25 cellular contexts compared by ENCODE assay signal in the genomic region with DNA sequence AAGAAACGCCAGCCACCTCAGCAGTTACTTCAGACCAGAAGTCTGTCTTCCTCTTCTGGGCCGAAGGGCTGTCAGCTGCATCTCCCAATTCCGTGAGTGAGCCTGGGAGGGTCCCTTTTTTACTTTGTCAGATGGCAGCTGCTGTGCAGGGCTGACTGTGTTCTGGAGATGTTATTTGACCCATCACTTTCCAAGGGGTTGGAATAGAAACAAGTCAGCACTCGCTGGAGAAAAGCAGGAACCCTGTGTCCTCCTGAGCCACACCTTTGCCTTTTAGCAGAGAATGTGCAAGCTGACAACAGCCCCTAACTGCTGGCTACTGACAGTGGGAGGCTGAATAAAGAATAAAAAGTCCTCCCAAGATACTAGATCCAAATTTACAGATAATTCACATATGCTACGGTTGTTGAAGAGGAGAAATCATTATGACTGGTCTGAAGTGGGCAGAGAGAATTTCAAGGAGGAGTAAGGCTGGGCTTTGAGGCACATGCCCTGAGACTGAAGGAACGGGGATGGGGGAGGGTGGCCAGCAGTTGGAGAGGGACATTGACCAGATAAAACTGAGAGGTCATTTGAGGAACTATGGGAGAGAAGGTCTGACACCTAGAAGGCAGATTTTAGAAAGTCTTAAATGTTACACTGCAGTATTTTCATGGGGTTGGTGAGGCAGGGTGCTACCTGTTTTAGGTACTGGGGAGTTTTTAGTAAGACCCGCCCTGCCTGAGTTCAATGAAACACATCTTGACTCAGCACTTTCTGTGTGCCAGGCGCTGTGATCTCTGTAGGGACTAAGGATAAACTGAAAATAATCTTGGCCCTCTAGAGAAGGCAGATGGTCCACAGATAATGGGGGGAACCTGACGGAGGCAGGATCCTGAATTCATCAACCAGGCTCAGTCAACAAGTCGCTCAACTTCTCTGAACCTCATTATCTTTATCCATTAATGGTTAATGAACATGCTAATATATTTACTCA. TPM values are rescaled to one million over a fixed set of nuclear protein-coding genes. Genes with fewer than 3 reads are reported as not detected.
DNase-seq lines count a peak whose midpoint lies in the region; ATAC-seq, FAIRE-seq and TF ChIP-seq lines count a peak whose summit lies in the region.
"Had no signal": no experiment of that assay in that cellular context is flagged by ENCODE, and none has a peak within 500 bp of the region (broad histone marks: within the 10 kb centered on the region; RNA-seq: fewer than 3 reads in every experiment).

No MANE protein-coding gene starts in this region.

- peaks cover 59% of the 10 kb centered on the region for H3K36me3 Mint-ChIP-seq in stimulated activated memory B cell treated with anti-CD40 and anti-IgM and Interleukin-4, amounts not matched to agents 10 μg/mL and 1 μg/mL and 100 μg/mL, for 72 hours
- H3K36me3 Mint-ChIP-seq: natural killer cell had no signal

- dilution Hi-C loops in mammary epithelial cell (cut with HindIII; ENCODE audit: low sequenced_read_pairs) (no loop called here), keratinocyte (cut with MboI; ENCODE audit: extremely low pct_ligation_motif_present, low sequenced_read_pairs) (no loop called here)

- H3K4me1 ChIP-seq in MM.1S (ENCODE audit: low read length) (peaks cover 22% of the 10 kb centered on the region), mammary epithelial cell (ENCODE audit: insufficient read depth, low read length) (peaks cover 28% of the 10 kb centered on the region), keratinocyte (ENCODE audit: control insufficient read depth, extremely low read depth, insufficient read depth, low read length) (peaks cover 31% of the 10 kb centered on the region)
- H3K4me1 ChIP-seq: testis had no signal

- BruUV-seq in mammary epithelial cell (replicated peaks; lab: Mats Ljungman, UMichigan): no TSS peak

- H3K27me3 ChIP-seq in MM.1S (replicated peaks; ENCODE audit: insufficient read depth, low read length): no peaks in the 10 kb centered on the region
- no peaks in the 10 kb centered on the region for H3K27me3 ChIP-seq in mammary epithelial cell (ENCODE audit: insufficient read depth, low read length)
- no peaks in the 10 kb centered on the region for H3K27me3 ChIP-seq in keratinocyte (ENCODE audit: control insufficient read depth, extremely low read depth, insufficient read depth, low read length)
- H3K27me3 ChIP-seq: BLaER1 treated with 17β-estradiol and CSF1 and Interleukin-3, amounts not matched to agents 10 nM and 100 nM; testis had no signal

- TF ChIP-seq CTCF in MM.1S (IDR thresholded peaks at IDR 0.05; ENCODE audit: low read length) (no peak), mammary epithelial cell (conservative IDR thresholded peaks at IDR 0.05 in 1 of 2, IDR thresholded peaks at IDR 0.05 in 1 of 2; ENCODE audit: extremely low read depth in 1 of 2, insufficient read depth in 1 of 2, low read depth in 1 of 2, low read length in 2 of 2) (no peak), keratinocyte (optimal IDR thresholded peaks at IDR 0.05 in 1 of 3, IDR thresholded peaks at IDR 0.05 in 1 of 3, conservative IDR thresholded peaks at IDR 0.05 in 1 of 3; ENCODE audit: extremely low read depth in 1 of 3, insufficient read depth in 2 of 3, low read length in 3 of 3) (no peak)

- intact Hi-C loops in mammary epithelial cell (cut with micrococcal nuclease): no loop called here

- H3K27ac ChIP-seq in MM.1S (ENCODE audit: low read length) (peak overlapping the region; percentile 93), mammary epithelial cell (ENCODE audit: insufficient read depth, low read depth, low read length) (peak overlapping the region; percentile 5), keratinocyte (ENCODE audit: control insufficient read depth, insufficient read depth, low read length) (peak overlapping the region; percentile 75)
- H3K27ac ChIP-seq: BLaER1 treated with 17β-estradiol and CSF1 and Interleukin-3, amounts not matched to agents 10 nM and 100 nM; testis had no signal

- peak overlapping the region; percentile 32 for H2AFZ ChIP-seq in MM.1S (ENCODE audit: low read length)
- H2AFZ ChIP-seq in mammary epithelial cell (ENCODE audit: low read depth, low read length): peak overlapping the region; percentile 42
- H2AFZ ChIP-seq in keratinocyte (ENCODE audit: control insufficient read depth, low read length): peak overlapping the region; percentile 59

- H3K4me3 ChIP-seq in MM.1S (ENCODE audit: low read length) (peak overlapping the region; percentile 24; the same call in 1 of the 2 replicates), mammary epithelial cell (replicated peaks in 1 of 3; ENCODE audit: insufficient read depth in 1 of 3, low read depth in 2 of 3, low read length in 3 of 3) (no peak overlapping the region), keratinocyte (ENCODE audit: control insufficient read depth in 2 of 3, extremely low read depth in 1 of 3, insufficient read depth in 2 of 3, low read depth in 1 of 3, low read length in 3 of 3) (peak overlapping the region in 2 of 3 experiments; percentile 2 to 23)
- H3K4me3 ChIP-seq: BLaER1 treated with 17β-estradiol and CSF1 and Interleukin-3, amounts not matched to agents 10 nM and 100 nM; testis had no signal

- CTCF ChIA-PET in mammary epithelial cell (lab: Charles Lee; ENCODE audit: low non-redundant PET): no interaction called here

- in situ Hi-C loops in mammary epithelial cell (cut with MboI; ENCODE audit: low sequenced_read_pairs in 2 of 2): no loop called here

- no peak overlapping the region for H3K4me3 Mint-ChIP-seq in stimulated activated memory B cell treated with anti-CD40 and anti-IgM and Interleukin-4, amounts not matched to agents 10 μg/mL and 1 μg/mL and 100 μg/mL, for 72 hours
- H3K4me3 Mint-ChIP-seq: natural killer cell; stimulated activated naive B cell treated with anti-CD40 and anti-IgM and Interleukin-4, amounts not matched to agents 10 μg/mL and 1 μg/mL and 100 μg/mL, for 72 hours had no signal

- H3K9me3 ChIP-seq in MM.1S (replicated peaks; ENCODE audit: insufficient read depth, low read length) (no peaks in the 10 kb centered on the region), mammary epithelial cell (replicated peaks; ENCODE audit: insufficient read depth, low read length) (no peaks in the 10 kb centered on the region), keratinocyte (ENCODE audit: control insufficient read depth, low read depth, low read length) (no peaks in the 10 kb centered on the region)
- H3K9me3 ChIP-seq: testis had no signal

- H3K9me3 Mint-ChIP-seq in stimulated activated memory B cell treated with anti-CD40 and anti-IgM and Interleukin-4, amounts not matched to agents 10 μg/mL and 1 μg/mL and 100 μg/mL, for 72 hours: no peaks in the 10 kb centered on the region
- H3K9me3 Mint-ChIP-seq: natural killer cell; stimulated activated naive B cell treated with anti-CD40 and anti-IgM and Interleukin-4, amounts not matched to agents 10 μg/mL and 1 μg/mL and 100 μg/mL, for 72 hours had no signal

- WGBS in mammary epithelial cell (ENCODE audit: low coverage, missing lambda C conversion rate): 70% methylated on average over 10 of the region's 10 CpGs

- DNase-seq in D341Med (ENCODE audit: low spot score) (peak; percentile 68), MM.1S (peak; percentile 92), mammary epithelial cell (peak; percentile 50), keratinocyte (ENCODE audit: low read depth, low spot score) (no peak)
- no peak for DNase-seq in activated CD4-positive, CD25-positive, alpha-beta regulatory T cell treated with anti-CD3 and anti-CD28 coated beads, Interleukin-2, amount 50 U/mL, for 72 hours
- no peak for DNase-seq in activated naive CD4-positive, alpha-beta T cell treated with Interleukin-2 at 50 U/mL for 16 hours
- DNase-seq: ACHN; activated CD4-positive, alpha-beta T cell treated with anti-CD3 and anti-CD28 coated beads for 48 hours; amygdala; central memory CD4-positive, alpha-beta T cell; GDM1; head of caudate nucleus; left colon; natural killer cell; NCI-H2029 treated with DMSO at 0.1 percent for 48 hours; NCI-H526; posterior cingulate gyrus; stimulated activated naive B cell treated with anti-CD40 and anti-IgM and Interleukin-4, amounts not matched to agents 10 μg/mL and 1 μg/mL and 100 μg/mL, for 72 hours; SW 1271; testis had no signal

- no peaks in the 10 kb centered on the region for H3K36me3 ChIP-seq in MM.1S (replicated peaks; ENCODE audit: insufficient read depth, low read length)
- no peaks in the 10 kb centered on the region for H3K36me3 ChIP-seq in mammary epithelial cell (ENCODE audit: insufficient read depth, low read length)
- no peaks in the 10 kb centered on the region for H3K36me3 ChIP-seq in keratinocyte (ENCODE audit: control insufficient read depth in 2 of 2, extremely low read depth in 1 of 2, insufficient read depth in 2 of 2, low read length in 2 of 2)

- H3K9ac ChIP-seq in MM.1S (ENCODE audit: low read length): peak overlapping the region; percentile 46
- H3K9ac ChIP-seq in mammary epithelial cell (ENCODE audit: insufficient read depth, low read length): no peak overlapping the region
- peak overlapping the region; percentile 2 for H3K9ac ChIP-seq in keratinocyte (ENCODE audit: control insufficient read depth, extremely low read depth, insufficient read depth, low read length)
- H3K9ac ChIP-seq: BLaER1 treated with 17β-estradiol and CSF1 and Interleukin-3, amounts not matched to agents 10 nM and 100 nM had no signal

- no peak for ATAC-seq in stimulated activated memory B cell treated with anti-CD40 and anti-IgM and Interleukin-4, amounts not matched to agents 10 μg/mL and 1 μg/mL and 100 μg/mL, for 72 hours
- no peak for ATAC-seq in HG03108 (IDR thresholded peaks at IDR 0.05; ENCODE audit: unreplicated experiment)
- ATAC-seq: left colon; natural killer cell; Right ventricle myocardium inferior; stimulated activated naive B cell treated with anti-CD40 and anti-IgM and Interleukin-4, amounts not matched to agents 10 μg/mL and 1 μg/mL and 100 μg/mL, for 72 hours had no signal

- no peaks in the 10 kb centered on the region for H3K9me2 ChIP-seq in MM.1S (replicated peaks; ENCODE audit: insufficient read depth, low read length)

- FAIRE-seq in keratinocyte (lab: Jason Lieb, UNC): peak; percentile 92

- peaks cover 2% of the 10 kb centered on the region for H3K9me1 ChIP-seq in keratinocyte (ENCODE audit: control insufficient read depth, extremely low read depth, insufficient read depth, low read length)

- no peaks in the 10 kb centered on the region for H3K27me3 Mint-ChIP-seq in stimulated activated memory B cell treated with anti-CD40 and anti-IgM and Interleukin-4, amounts not matched to agents 10 μg/mL and 1 μg/mL and 100 μg/mL, for 72 hours
- H3K27me3 Mint-ChIP-seq: stimulated activated naive B cell treated with anti-CD40 and anti-IgM and Interleukin-4, amounts not matched to agents 10 μg/mL and 1 μg/mL and 100 μg/mL, for 72 hours had no signal

- H3F3A ChIP-seq in MM.1S (ENCODE audit: insufficient read depth, low read length): peaks cover 18% of the 10 kb centered on the region

- no peak overlapping the region for H3K27ac Mint-ChIP-seq in stimulated activated memory B cell treated with anti-CD40 and anti-IgM and Interleukin-4, amounts not matched to agents 10 μg/mL and 1 μg/mL and 100 μg/mL, for 72 hours
- H3K27ac Mint-ChIP-seq: natural killer cell; stimulated activated naive B cell treated with anti-CD40 and anti-IgM and Interleukin-4, amounts not matched to agents 10 μg/mL and 1 μg/mL and 100 μg/mL, for 72 hours had no signal

- peak overlapping the region; percentile 70 for H3K4me2 ChIP-seq in MM.1S (ENCODE audit: low read depth, low read length)
- H3K4me2 ChIP-seq in mammary epithelial cell (ENCODE audit: insufficient read depth, low read depth, low read length): peak overlapping the region; percentile 62
- peak overlapping the region; percentile 70 for H3K4me2 ChIP-seq in keratinocyte (ENCODE audit: control insufficient read depth, extremely low read depth, insufficient read depth, low read depth, low read length)

- H3K79me2 ChIP-seq in MM.1S (ENCODE audit: low read length): no peaks in the 10 kb centered on the region
- no peaks in the 10 kb centered on the region for H3K79me2 ChIP-seq in mammary epithelial cell (ENCODE audit: insufficient read depth, low read length)
- no peaks in the 10 kb centered on the region for H3K79me2 ChIP-seq in keratinocyte (ENCODE audit: control insufficient read depth, insufficient read depth, low read length)

- H4K20me1 ChIP-seq in MM.1S (ENCODE audit: insufficient read depth, low read length): no peaks in the 10 kb centered on the region
- H4K20me1 ChIP-seq in mammary epithelial cell (ENCODE audit: insufficient read depth, low read length): no peaks in the 10 kb centered on the region
- H4K20me1 ChIP-seq in keratinocyte (ENCODE audit: control insufficient read depth, extremely low read depth, insufficient read depth, low read length): no peaks in the 10 kb centered on the region
- H4K20me1 ChIP-seq: BLaER1 treated with 17β-estradiol and CSF1 and Interleukin-3, amounts not matched to agents 10 nM and 100 nM had no signal

- H3K4me1 Mint-ChIP-seq in stimulated activated memory B cell treated with anti-CD40 and anti-IgM and Interleukin-4, amounts not matched to agents 10 μg/mL and 1 μg/mL and 100 μg/mL, for 72 hours: no peaks in the 10 kb centered on the region
- H3K4me1 Mint-ChIP-seq: stimulated activated naive B cell treated with anti-CD40 and anti-IgM and Interleukin-4, amounts not matched to agents 10 μg/mL and 1 μg/mL and 100 μg/mL, for 72 hours had no signal

RNA-seq across cellular contexts. Expression of a gene that starts 27.4 kb away (rescaled TPM):
- 1 to 10 TPM; 8.3 to 9.5 TPM for total RNA-seq in mammary epithelial cell
- polyA plus RNA-seq in mammary epithelial cell (5.1 TPM), keratinocyte (3.4 to 5.1 TPM (median 4.5 TPM) in 3 replicates)
- polyA minus RNA-seq in mammary epithelial cell (17.0 TPM), keratinocyte (3.0 to 13.5 TPM (median 13.4 TPM) in 3 replicates)
- polyA plus RNA-seq in keratinocyte (2011; ENCODE audit: low read depth): 1.5 TPM
- polyA plus RNA-seq in keratinocyte (2011; cell fraction: cytosol; rRNA removed): 1.2 and 1.9 TPM in 2 replicates
- 6.5 and 8.5 TPM in 2 replicates for polyA plus RNA-seq in keratinocyte (2011; cell fraction: nucleus; rRNA removed)
- 2.6 and 3.7 TPM in 2 replicates for polyA plus RNA-seq in keratinocyte (2012; ENCODE audit: low replicate concordance)
- 3.5 TPM for polyA minus RNA-seq in keratinocyte (2011; cell fraction: cytosol; rRNA and poly(A)+ RNA removed)
- polyA minus RNA-seq in keratinocyte (2011; cell fraction: nucleus; rRNA and poly(A)+ RNA removed): 10.1 and 12.3 TPM in 2 replicates

RNA-seq across cellular contexts. Expression of a gene that starts 31.9 kb away (rescaled TPM):
- total RNA-seq in mammary epithelial cell: not detected
- polyA plus RNA-seq in mammary epithelial cell (0.06 TPM), keratinocyte (0.05 TPM in 1 of 3 replicates, not detected in the others)
- polyA minus RNA-seq in mammary epithelial cell (not detected), keratinocyte (0.46 TPM in 1 of 3 replicates, not detected in the others)
- polyA plus RNA-seq in keratinocyte (2011; ENCODE audit: low read depth): not detected
- not detected in 2 replicates for polyA plus RNA-seq in keratinocyte (2011; cell fraction: cytosol; rRNA removed)
- not detected in 2 replicates for polyA plus RNA-seq in keratinocyte (2011; cell fraction: nucleus; rRNA removed)
- polyA plus RNA-seq in keratinocyte (2012; ENCODE audit: low replicate concordance): 0.14 and 0.16 TPM in 2 replicates
- polyA minus RNA-seq in keratinocyte (2011; cell fraction: cytosol; rRNA and poly(A)+ RNA removed): not detected
- polyA minus RNA-seq in keratinocyte (2011; cell fraction: nucleus; rRNA and poly(A)+ RNA removed): not detected in 2 replicates
- total RNA-seq: left colon, mesenteric fat pad, natural killer cell, Right ventricle myocardium inferior had no signal

Comparison
In these comparisons a context has a peak if more than half of its experiments do, and no peak if none do; other contexts are left out.
1. DNase-seq: peak in D341Med (single experiment), MM.1S (single experiment) and mammary epithelial cell (single experiment); none in keratinocyte (single experiment), activated CD4-positive, CD25-positive, alpha-beta regulatory T cell treated with anti-CD3 and anti-CD28 coated beads, Interleukin-2, amount 50 U/mL, for 72 hours (single experiment) and activated naive CD4-positive, alpha-beta T cell treated with Interleukin-2 at 50 U/mL for 16 hours (single experiment).
2. H3K27ac ChIP-seq: peak in every context shown above with its lines; median percentile 93 in MM.1S; 75 in keratinocyte; 5 in mammary epithelial cell.
3. H3K4me3 ChIP-seq: peak in MM.1S (single experiment) and keratinocyte (2 of 3); none in mammary epithelial cell (0 of 3).
4. Peak in every context shown above with its lines, with median percentiles within 50 percentile points of each other: H2AFZ ChIP-seq and H3K4me2 ChIP-seq.